13 cellular contexts compared by ENCODE assay signal in the genomic region with DNA sequence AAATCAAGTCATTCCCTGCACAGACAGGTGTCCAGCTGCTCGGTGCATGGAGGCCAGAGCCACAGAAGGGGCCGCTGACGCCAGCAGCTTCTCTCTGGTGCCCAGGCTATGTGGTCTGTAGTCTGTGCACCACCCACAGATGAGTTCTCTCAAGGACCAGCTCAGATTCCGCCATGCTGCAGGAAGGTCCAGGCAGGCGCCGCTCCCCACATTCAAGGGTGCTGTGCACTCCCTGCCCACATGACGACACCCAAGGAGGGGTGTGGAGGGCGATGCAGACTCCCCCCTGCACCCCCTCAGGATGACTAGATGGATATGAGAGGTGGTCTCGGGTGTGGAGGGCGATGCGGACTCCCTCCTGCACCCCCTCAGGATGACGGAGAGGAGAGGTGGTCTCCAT.
"Had no signal": no experiment of that assay in that cellular context is flagged by ENCODE, and none has a peak within 500 bp of the region (broad histone marks: within the 10 kb centered on the region; RNA-seq: fewer than 3 reads in every experiment).

No MANE protein-coding gene starts in this region.

- H3K27ac ChIP-seq: breast epithelium, colonic mucosa, left ventricle myocardium inferior, pancreas, thyroid gland, vagina had no signal

- H3K9me3 ChIP-seq: colonic mucosa, pancreas, thyroid gland, vagina had no signal

- H3K4me1 ChIP-seq: breast epithelium, colonic mucosa had no signal

- DNase-seq: activated naive CD4-positive, alpha-beta T cell treated with anti-CD3 and anti-CD28 coated beads, Interleukin-2, amount 50 U/mL, for 16 hours; colonic mucosa; effector memory CD4-positive, alpha-beta T cell; left ventricle myocardium inferior; mesenchymal stem cell; stimulated activated CD4-positive, alpha-beta T cell treated with anti-CD3 and anti-CD28 coated beads, Interleukin-15, amount 100 ng/mL, for 24 hours; T-helper 2 cell; thyroid gland had no signal

- H3K4me3 ChIP-seq: breast epithelium, colonic mucosa, gastroesophageal sphincter, left ventricle myocardium inferior, pancreas, thyroid gland, vagina had no signal

- FAIRE-seq: keratinocyte, pancreas had no signal

- ATAC-seq: gastroesophageal sphincter, pancreas had no signal

- H3K36me3 ChIP-seq: breast epithelium, colonic mucosa, left ventricle myocardium inferior, pancreas, thyroid gland, vagina had no signal

- H3K27me3 ChIP-seq: breast epithelium, colonic mucosa, gastroesophageal sphincter, pancreas, thyroid gland, vagina had no signal
